In genomic region chr17:74748279-74748528, GRCh38 we compare ENCODE assay signal across 9 cellular contexts. TPM values are rescaled to one million over a fixed set of nuclear protein-coding genes. Genes with fewer than 3 reads are reported as not detected.
A peak's percentile ranks its signal among the peaks of the same experiment; 100 is the strongest.
DNase-seq lines count a peak whose midpoint lies in the region; ATAC-seq, FAIRE-seq and TF ChIP-seq lines count a peak whose summit lies in the region.
"Had no signal": no experiment of that assay in that cellular context is flagged by ENCODE, and none has a peak within 500 bp of the region (broad histone marks: within the 10 kb centered on the region; RNA-seq: fewer than 3 reads in every experiment).

No MANE protein-coding gene starts in this region.

- intact Hi-C loops in Caco-2 (cut with micrococcal nuclease; ENCODE audit: unreplicated experiment), result loop anchor here (1.0 to 5.0 kb wide), 4 partner anchors 12 to 204 kb away; no protein-coding TSS in a partner anchor

- H3K36me3 ChIP-seq in Caco-2 (ENCODE audit: control insufficient read depth, insufficient read depth, low read length) (peaks cover 6% of the 10 kb centered on the region; the same call in 1 of the 2 replicates), HUES48 (ENCODE audit: control insufficient read depth, insufficient read depth, low read length) (no peaks in the 10 kb centered on the region), neural progenitor cell (no peaks in the 10 kb centered on the region)

- H3K27ac ChIP-seq in HUES48 (ENCODE audit: low read depth, low read length), result no peak overlapping the region
- no peak overlapping the region for H3K27ac ChIP-seq in neural progenitor cell

- peak in 1 of 2 experiments; percentile 16 for TF ChIP-seq CTCF in Caco-2 (IDR thresholded peaks at IDR 0.05; ENCODE audit: insufficient read depth in 1 of 2, low read depth in 1 of 2, low read length in 1 of 2, severe bottlenecking in 1 of 2, unreplicated experiment in 1 of 2)
- no peak for TF ChIP-seq CTCF in chondrocyte (IDR thresholded peaks at IDR 0.05)
- no peak for TF ChIP-seq CTCF in neural progenitor cell (IDR thresholded peaks at IDR 0.05)
- TF ChIP-seq CTCF in D721Med (IDR thresholded peaks at IDR 0.05; ENCODE audit: insufficient read depth, missing control alignments), result no peak

- no peak overlapping the region for H2AFZ ChIP-seq in neural progenitor cell (replicated peaks)

- H3K4me1 Mint-ChIP-seq in Caco-2 (ENCODE audit: low read depth, unreplicated experiment) (peaks cover 55% of the 10 kb centered on the region), chondrocyte (ENCODE audit: low read depth) (peaks cover 51% of the 10 kb centered on the region), neural progenitor cell (peaks cover 45% of the 10 kb centered on the region)

- peaks cover 10% of the 10 kb centered on the region for H3K9me3 Mint-ChIP-seq in Caco-2 (ENCODE audit: unreplicated experiment)
- no peaks in the 10 kb centered on the region for H3K9me3 Mint-ChIP-seq in chondrocyte (ENCODE audit: low read depth)
- no peaks in the 10 kb centered on the region for H3K9me3 Mint-ChIP-seq in neural progenitor cell

- H3F3A ChIP-seq in neural progenitor cell (ENCODE audit: low read depth), result peaks cover 40% of the 10 kb centered on the region

- H3K9ac ChIP-seq in HUES48 (ENCODE audit: low read depth, low read length) (no peak overlapping the region), neural progenitor cell (no peak overlapping the region)

- no peaks in the 10 kb centered on the region for H3K9me3 ChIP-seq in Caco-2
- H3K9me3 ChIP-seq in HUES48 (ENCODE audit: control insufficient read depth, insufficient read depth, low read length), result no peaks in the 10 kb centered on the region
- H3K9me3 ChIP-seq in neural progenitor cell (ENCODE audit: low read depth), result no peaks in the 10 kb centered on the region

- no peak for ATAC-seq in esophagus mucosa

- H3K36me3 Mint-ChIP-seq in Caco-2 (ENCODE audit: insufficient read depth, unreplicated experiment) (peaks cover 44% of the 10 kb centered on the region), chondrocyte (ENCODE audit: low read depth) (peaks cover 3% of the 10 kb centered on the region), neural progenitor cell (peaks cover 13% of the 10 kb centered on the region)

- POLR2A ChIA-PET in Caco-2 (lab: Charles Lee), result no interaction called here

- H3K27me3 Mint-ChIP-seq in Caco-2 (ENCODE audit: insufficient read depth, unreplicated experiment) (no peaks in the 10 kb centered on the region), chondrocyte (ENCODE audit: low read depth) (peaks cover 2% of the 10 kb centered on the region), neural progenitor cell (ENCODE audit: insufficient read depth, low read depth) (peaks cover 10% of the 10 kb centered on the region)

- no TSS peak for BruUV-seq in Caco-2 (replicated peaks; lab: Mats Ljungman, UMichigan)

- H3K27me3 ChIP-seq in Caco-2 (replicated peaks; ENCODE audit: control insufficient read depth, insufficient read depth, low read length) (no peaks in the 10 kb centered on the region), HUES48 (ENCODE audit: control insufficient read depth, insufficient read depth, low read length) (no peaks in the 10 kb centered on the region), neural progenitor cell (no peaks in the 10 kb centered on the region)

- H3K4me3 ChIP-seq in Caco-2 (ENCODE audit: low read depth, low read length) (peak overlapping the region; percentile 32), HUES48 (ENCODE audit: low read depth, low read length) (peak overlapping the region; percentile 46; the same call in 1 of the 2 replicates), neural progenitor cell (peak overlapping the region; percentile 99)

- H4K20me1 ChIP-seq in neural progenitor cell (ENCODE audit: low read depth), result peaks cover 46% of the 10 kb centered on the region

- CTCF ChIA-PET in Caco-2 (lab: Charles Lee), result interaction anchor here (8.1 kb wide), 1 partner anchor 11 kb away, joined by 102 read pairs; no protein-coding TSS in a partner anchor

- DNase-seq in Caco-2, result no peak
- DNase-seq in chondrocyte (ENCODE audit: low spot score), result no peak
- no peak for DNase-seq in neural progenitor cell (ENCODE audit: low spot score)
- no peak for DNase-seq in amniotic stem cell (lab: John Stamatoyannopoulos, UW)
- no peak for DNase-seq in NCI-H82 (lab: John Stamatoyannopoulos, UW)
- no peak for DNase-seq in D721Med (ENCODE audit: insufficient read length, low spot score)

- H3K4me1 ChIP-seq in Caco-2 (peaks cover 60% of the 10 kb centered on the region), HUES48 (ENCODE audit: control insufficient read depth, insufficient read depth, low read length) (peaks cover 50% of the 10 kb centered on the region), neural progenitor cell (peaks cover 52% of the 10 kb centered on the region)

- H3K4me3 Mint-ChIP-seq in Caco-2 (ENCODE audit: unreplicated experiment), result peak overlapping the region; percentile 98
- H3K4me3 Mint-ChIP-seq in chondrocyte (ENCODE audit: unreplicated experiment), result peak overlapping the region; percentile 65
- H3K4me3 Mint-ChIP-seq in neural progenitor cell, result peak overlapping the region; percentile 79

- FAIRE-seq in D721Med (lab: Jason Lieb, UNC), result no peak

- H3K27ac Mint-ChIP-seq in Caco-2 (ENCODE audit: unreplicated experiment) (no peak overlapping the region), chondrocyte (ENCODE audit: unreplicated experiment) (no peak overlapping the region), neural progenitor cell (no peak overlapping the region)

- H3K79me2 ChIP-seq in neural progenitor cell (ENCODE audit: low read depth), result peaks cover 47% of the 10 kb centered on the region

- peak overlapping the region; percentile 87 for H3K4me2 ChIP-seq in neural progenitor cell

RNA-seq across cellular contexts. Expression of gene NHERF1, which starts 0.2 kb away (rescaled TPM):
- total RNA-seq in Caco-2 (2022) (204 and 218 TPM in 2 replicates), chondrocyte (98.7 to 108 TPM (median 98.7 TPM) in 3 replicates), neural progenitor cell (ENCODE audit: low replicate concordance) (27.1 and 63.8 TPM in 2 replicates), esophagus mucosa (297 TPM)

RNA-seq across cellular contexts. Expression of gene RAB37, which starts 11.1 kb away (rescaled TPM):
- 12.3 and 14.8 TPM in 2 replicates for total RNA-seq in Caco-2 (2022)
- total RNA-seq in chondrocyte, result 0.15 TPM in 1 of 3 replicates, not detected in the others
- 1.5 and 4.3 TPM in 2 replicates for total RNA-seq in neural progenitor cell (ENCODE audit: low replicate concordance)
- 0.96 TPM for total RNA-seq in esophagus mucosa
- total RNA-seq: M059J had no signal

RNA-seq across cellular contexts. Expression of gene NAT9, which starts 27.9 kb away (rescaled TPM):
- total RNA-seq in Caco-2 (2022) (84.5 and 89.5 TPM in 2 replicates), chondrocyte (46.8 to 48.9 TPM (median 47.4 TPM) in 3 replicates), neural progenitor cell (ENCODE audit: low replicate concordance) (68.9 and 75.3 TPM in 2 replicates), esophagus mucosa (14.6 TPM)

RNA-seq across cellular contexts. Expression of gene CD300LF, which starts 35.5 kb away (rescaled TPM):
- 2.2 and 2.4 TPM in 2 replicates for total RNA-seq in Caco-2 (2022)
- total RNA-seq in chondrocyte, result not detected in 3 replicates
- not detected in 2 replicates for total RNA-seq in neural progenitor cell (ENCODE audit: low replicate concordance)
- total RNA-seq in esophagus mucosa, result 0.40 TPM
- total RNA-seq: M059J had no signal

Comparison
In these comparisons a context has a peak if more than half of its experiments do, and no peak if none do; other contexts are left out.
1. H3K4me3 ChIP-seq: peak in every context shown above with its lines; median percentile 99 in neural progenitor cell; 46 in HUES48; 32 in Caco-2.